1 cellular context compared by ENCODE assay signal in genomic region chr5:123951204-123951977, GRCh38.
TF ChIP-seq lines count a peak whose summit lies in the region.

No MANE protein-coding gene starts in this region.

TF ChIP-seq in HCT116, 20 proteins besides CTCF, POLR2A, EP300 and RAD21 (continued from another document):
- no peak for TF ChIP-seq ZBTB33 (IDR thresholded peaks at IDR 0.05; ENCODE audit: extremely low read depth, insufficient replicate concordance, low read length)
